ENCODE assay signal across 8 cellular contexts in the genomic region with DNA sequence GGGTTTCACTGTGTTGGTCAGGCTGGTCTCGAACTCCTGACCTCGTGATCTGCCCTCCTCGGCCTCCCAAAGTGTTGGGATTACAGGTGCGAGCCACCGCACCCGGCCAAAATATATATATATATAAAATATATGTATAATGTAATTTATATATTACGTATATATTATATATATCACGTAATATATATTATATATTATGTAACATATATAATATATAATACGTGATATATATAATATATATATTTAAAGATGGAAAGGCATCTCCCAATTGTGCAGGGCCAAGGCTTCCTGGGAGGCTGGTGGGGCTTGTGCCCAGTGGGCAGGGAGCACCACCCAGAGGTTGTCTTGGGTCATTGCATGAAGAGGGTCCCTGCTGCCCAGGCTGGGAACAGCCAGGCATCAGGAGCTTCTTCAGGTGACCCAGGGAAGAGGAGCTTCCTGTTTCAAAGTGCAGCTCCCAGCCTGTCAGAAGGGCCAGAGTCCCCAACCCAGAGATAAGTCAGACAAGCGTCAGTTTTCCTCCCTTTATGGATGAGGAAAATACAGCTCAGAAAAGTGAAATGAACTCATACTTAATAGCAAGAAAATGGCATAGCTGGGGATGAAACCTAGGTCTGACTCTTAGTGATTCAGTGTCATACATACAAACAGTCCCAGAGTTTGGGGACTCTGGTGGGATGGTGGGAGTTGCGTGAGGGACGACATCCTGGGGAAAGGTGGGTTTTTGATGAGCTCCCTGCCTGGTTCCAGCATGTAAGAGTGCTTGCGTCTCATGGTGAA. TPM values are rescaled to one million over a fixed set of nuclear protein-coding genes. Genes with fewer than 3 reads are reported as not detected.
DNase-seq lines count a peak whose midpoint lies in the region; ATAC-seq, FAIRE-seq and TF ChIP-seq lines count a peak whose summit lies in the region.

No MANE protein-coding gene starts in this region.

- POLR2A ChIA-PET in HCT116 (lab: Charles Lee) (interaction anchor here (0.6 to 0.7 kb wide), 2 partner anchors 324 to 792 kb away, joined by 3 to 5 read pairs; partner anchors contain the start of gene KCNN3), H1 (lab: Charles Lee; ENCODE audit: partially characterized antibody) (interaction anchor here (0.9 to 1.0 kb wide), 2 partner anchors 10 to 12 kb away, joined by 3 read pairs; no protein-coding TSS in a partner anchor)

- H3K4me1 ChIP-seq in HCT116 (ENCODE audit: control insufficient read depth in 1 of 2, insufficient read depth in 2 of 2, low read length in 2 of 2) (peaks cover 0 to 10% of the 10 kb centered on the region in 2 experiments; a peak in 2 of 4 replicates), H1 (replicated peaks in 1 of 4; ENCODE audit: control insufficient read depth in 3 of 4, insufficient read depth in 4 of 4, low read length in 3 of 4) (no peaks in the 10 kb centered on the region; a peak in 1 of 7 replicates)

- no peak overlapping the region for H3K4ac ChIP-seq in H1 (replicated peaks; ENCODE audit: insufficient read length, low read depth, low read length)

- DNase-seq in HCT116 (ENCODE audit: low read depth, low spot score) (peak; percentile 63), NCI-H82 (lab: John Stamatoyannopoulos, UW) (peak; percentile 84), H1 (ENCODE audit: low read depth in 1 of 2, low spot score in 2 of 2) (peak; percentile 66 to 73), middle frontal gyrus (ENCODE audit: extremely low spot score, low spot score) (peak; percentile 18), stromal cell of bone marrow (ENCODE audit: low read depth) (peak; percentile 21)
- peak; percentile 43 for DNase-seq in activated CD4-positive, alpha-beta T cell treated with anti-CD3 and anti-CD28 coated beads, Interleukin-2, amount 50 U/mL, for 1 hour

- H3K23me2 ChIP-seq in H1 (ENCODE audit: low read depth, low read length), result no peaks in the 10 kb centered on the region

- H3K27me3 ChIP-seq in HCT116 (ENCODE audit: insufficient read depth, low read length) (0 out of 2 replicates have a peak, but pooled peaks cover 4% of the 10 kb centered on the region), H1 (replicated peaks in 1 of 4; ENCODE audit: control insufficient read depth in 3 of 4, extremely low read depth in 1 of 4, insufficient read depth in 3 of 4, low read length in 3 of 4) (no peaks in the 10 kb centered on the region)

- H3K4me3 ChIP-seq in HCT116 (replicated peaks in 1 of 2; ENCODE audit: low read depth in 1 of 2, low read length in 2 of 2) (no peak overlapping the region), H1 (ENCODE audit: extremely low read depth in 1 of 4, insufficient read depth in 2 of 4, low read depth in 3 of 4, low read length in 4 of 4) (no peak overlapping the region)

- FAIRE-seq in H1 (lab: Jason Lieb, UNC), result peak; percentile 45

- TF ChIP-seq POLR2A in HCT116 (IDR thresholded peaks at IDR 0.05; ENCODE audit: borderline replicate concordance, extremely low read depth, insufficient read depth, insufficient read length) (no peak), H1 (IDR thresholded peaks at IDR 0.05; ENCODE audit: control extremely low read depth in 1 of 2, low read depth in 2 of 2, low read length in 2 of 2) (no peak)

- H3K9ac ChIP-seq in HCT116 (ENCODE audit: low read length), result no peak overlapping the region
- no peak overlapping the region for H3K9ac ChIP-seq in H1 (replicated peaks in 1 of 4; ENCODE audit: extremely low read depth in 1 of 4, low read depth in 3 of 4, low read length in 3 of 4)

- no peak overlapping the region for H2BK120ac ChIP-seq in H1 (replicated peaks; ENCODE audit: low read depth, low read length)

- no peak overlapping the region for H3K18ac ChIP-seq in H1 (ENCODE audit: extremely low read depth, low read length)

- no peak overlapping the region for H2BK20ac ChIP-seq in H1 (ENCODE audit: low read length)

- no peak overlapping the region for H2BK15ac ChIP-seq in H1 (ENCODE audit: low read length)

- H4K5ac ChIP-seq in H1 (ENCODE audit: insufficient read length, low read depth, low read length), result no peak overlapping the region

- peak; percentile 94 for TF ChIP-seq RAD21 in HCT116 (IDR thresholded peaks at IDR 0.05; ENCODE audit: low read depth)
- peak; percentile 95 to 97 for TF ChIP-seq RAD21 in H1 (IDR thresholded peaks at IDR 0.05 in 1 of 2, conservative IDR thresholded peaks at IDR 0.05 in 1 of 2; ENCODE audit: low read depth in 2 of 2, low read length in 2 of 2)

- H3K27ac ChIP-seq in C4-2B (no peak overlapping the region), HCT116 (ENCODE audit: low read depth, low read length) (no peak overlapping the region), H1 (ENCODE audit: low read depth, low read length) (no peak overlapping the region)

- H3K56ac ChIP-seq in H1 (replicated peaks; ENCODE audit: insufficient read length, low read depth, low read length), result no peak overlapping the region

- H4K20me1 ChIP-seq in HCT116 (ENCODE audit: insufficient read depth), result no peaks in the 10 kb centered on the region
- H4K20me1 ChIP-seq in H1 (replicated peaks in 1 of 2; ENCODE audit: control insufficient read depth in 1 of 2, insufficient read depth in 2 of 2, low read length in 2 of 2), result peaks cover 0 to 14% of the 10 kb centered on the region in 2 experiments

- RAD21 ChIA-PET in HCT116 (lab: Charles Lee; ENCODE audit: low non-redundant PET in 1 of 2, low total read pairs in 2 of 2, uncharacterized antibody in 2 of 2, unreplicated experiment in 2 of 2), result interaction anchor here (0.6 to 1.7 kb wide), 11 partner anchors 9 to 223 kb away, joined by 3 to 13 read pairs (median 4); no protein-coding TSS in a partner anchor

- H4K8ac ChIP-seq in H1 (ENCODE audit: extremely low read depth, insufficient read depth, low read length), result no peak overlapping the region

- 66% methylated on average over 13 of the region's 13 CpGs; no CpG with 5 or more reads in 1 of the 2 experiments for WGBS in H1 (ENCODE audit: extremely low coverage in 1 of 2, insufficient coverage in 1 of 2, insufficient read length in 1 of 2, insufficient replicate concordance in 2 of 2, low coverage in 1 of 2, low lambda C conversion rate in 2 of 2, missing lambda C conversion rate in 1 of 2), 2 experiments

- CTCF ChIA-PET in HCT116 (lab: Charles Lee), result interaction anchor here (0.6 to 2.8 kb wide), 26 partner anchors 9 to 538 kb away, joined by 3 to 62 read pairs (median 4); partner anchors contain the start of genes ATP8B2, IL6R, PBXIP1 and UBE2Q1
- CTCF ChIA-PET in H1 (lab: Charles Lee; ENCODE audit: partially characterized antibody), result interaction anchor here (0.6 to 5.7 kb wide), 72 partner anchors 8 to 1077 kb away, joined by 3 to 117 read pairs (median 4); partner anchors contain the start of genes CHRNB2, FLAD1 and PBXIP1

- intact Hi-C loops in HCT116 (cut with micrococcal nuclease), result loop anchor here (1.0 to 10.0 kb wide), 4 partner anchors 66 to 362 kb away; partner anchors contain the start of genes AQP10 and ATP8B2

- H2BK5ac ChIP-seq in H1 (ENCODE audit: low read depth, low read length), result no peak overlapping the region

- H3K79me2 ChIP-seq in HCT116 (ENCODE audit: insufficient read depth, low read length), result no peaks in the 10 kb centered on the region
- no peaks in the 10 kb centered on the region for H3K79me2 ChIP-seq in H1 (ENCODE audit: control insufficient read depth in 1 of 2, insufficient read depth in 2 of 2, low read length in 2 of 2)

- H3K36me3 ChIP-seq in HCT116 (ENCODE audit: control insufficient read depth in 1 of 2, insufficient read depth in 2 of 2, low read length in 2 of 2), result peaks cover 20 to 25% of the 10 kb centered on the region in 2 experiments; a peak in 3 of 4 replicates
- peaks cover 7 to 29% (median 15%) of the 10 kb centered on the region in 4 experiments for H3K36me3 ChIP-seq in H1 (ENCODE audit: control insufficient read depth in 2 of 4, insufficient read depth in 4 of 4, low read length in 3 of 4)

- H4K91ac ChIP-seq in H1 (replicated peaks; ENCODE audit: insufficient read length, low read length), result no peak overlapping the region

- H2BK12ac ChIP-seq in H1 (ENCODE audit: low read depth, low read length), result no peak overlapping the region

- no TSS peak for BruUV-seq in HCT116 (replicated peaks; lab: Mats Ljungman, UMichigan)

- TF ChIP-seq EP300 in H1 (IDR thresholded peaks at IDR 0.05; ENCODE audit: borderline replicate concordance in 1 of 2, low read depth in 2 of 2, low read length in 2 of 2), result no peak

- H3K4me2 ChIP-seq in HCT116 (ENCODE audit: low read length) (no peak overlapping the region), H1 (ENCODE audit: insufficient read depth in 1 of 2, low read depth in 2 of 2, low read length in 2 of 2) (no peak overlapping the region)

- ATAC-seq in HCT116 (peak; percentile 98), HG02571 (IDR thresholded peaks at IDR 0.05; ENCODE audit: unreplicated experiment) (no peak)

- TF ChIP-seq CTCF in C4-2B (conservative IDR thresholded peaks at IDR 0.05), result peak; percentile 82
- peak; percentile 67 to 92 (median 88) for TF ChIP-seq CTCF in HCT116 (IDR thresholded peaks at IDR 0.05 in 2 of 3, conservative IDR thresholded peaks at IDR 0.05 in 1 of 3; ENCODE audit: borderline replicate concordance in 1 of 3, insufficient read depth in 1 of 3, low read depth in 2 of 3, low read length in 2 of 3)
- TF ChIP-seq CTCF in H1 (IDR thresholded peaks at IDR 0.05; ENCODE audit: control extremely low read depth in 1 of 3, insufficient read depth in 1 of 3, low read depth in 1 of 3, low read length in 3 of 3), result peak; percentile 85 to 96 (median 90)

- H2AK5ac ChIP-seq in H1 (ENCODE audit: low read depth, low read length), result no peak overlapping the region

- H3K14ac ChIP-seq in H1 (ENCODE audit: insufficient read length), result no peak overlapping the region

- no peak overlapping the region for H3K23ac ChIP-seq in H1 (ENCODE audit: insufficient read length)

- no peak overlapping the region for H2AFZ ChIP-seq in HCT116 (ENCODE audit: low read depth, low read length, poor library complexity, severe bottlenecking)
- H2AFZ ChIP-seq in H1 (ENCODE audit: low read length), result no peak overlapping the region

- H3K9me3 ChIP-seq in HCT116 (ENCODE audit: control insufficient read depth in 1 of 2, insufficient read depth in 1 of 2, low read depth in 1 of 2, low read length in 2 of 2) (no peaks in the 10 kb centered on the region), H1 (ENCODE audit: insufficient read depth in 2 of 2, low read depth in 1 of 2, low read length in 1 of 2) (no peaks in the 10 kb centered on the region)

- H3K79me1 ChIP-seq in H1 (ENCODE audit: low read depth, low read length), result no peaks in the 10 kb centered on the region

- H3K9me2 ChIP-seq in HCT116 (ENCODE audit: insufficient read depth), result no peaks in the 10 kb centered on the region

RNA-seq across cellular contexts. Expression of gene UBE2Q1, which starts 12.0 kb away (rescaled TPM):
- total RNA-seq in HCT116 (2021; ENCODE audit: unreplicated experiment), result 70.9 TPM
- 39.1 and 62.2 TPM in 2 replicates for polyA plus RNA-seq in HCT116 (2012)
- total RNA-seq in H1 (2021; fragmentation: NEBNext Ultra II Directional; extraction: Animal tissue kit (Norgen Biotek cat#: 25700)), result 71.7 and 95.8 TPM in 2 replicates
- 10.2 and 13.2 TPM in 2 replicates for polyA plus RNA-seq in H1 (2011; rRNA removed)
- polyA plus RNA-seq in H1 (2011; cell fraction: cytosol; rRNA removed), result 14.9 TPM
- 15.0 TPM for polyA plus RNA-seq in H1 (2011; cell fraction: nucleus; rRNA removed)
- polyA plus RNA-seq in H1 (2012, experiment 1 of 2), result 40.2 to 97.4 TPM (median 59.8 TPM) in 4 replicates
- 21.1 TPM for polyA plus RNA-seq in H1 (2012, experiment 2 of 2)
- polyA plus RNA-seq in H1 (2013, experiment 1 of 2), result 39.5 TPM
- 41.9 TPM for polyA plus RNA-seq in H1 (2013, experiment 2 of 2)
- 8.2 and 11.3 TPM in 2 replicates for polyA minus RNA-seq in H1 (2011; rRNA and poly(A)+ RNA removed)
- polyA minus RNA-seq in H1 (2011; cell fraction: cytosol; rRNA and poly(A)+ RNA removed), result 11.2 TPM
- 17.2 TPM for polyA minus RNA-seq in H1 (2011; cell fraction: nucleus; rRNA and poly(A)+ RNA removed)

RNA-seq across cellular contexts. Expression of gene CHRNB2, which starts 21.1 kb away (rescaled TPM):
- total RNA-seq in HCT116 (2021; ENCODE audit: unreplicated experiment), result not detected
- polyA plus RNA-seq in HCT116 (2012), result 0.01 and 0.07 TPM in 2 replicates
- total RNA-seq in H1 (2021; fragmentation: NEBNext Ultra II Directional; extraction: Animal tissue kit (Norgen Biotek cat#: 25700)), result 3.6 and 4.1 TPM in 2 replicates
- 3.1 and 3.4 TPM in 2 replicates for polyA plus RNA-seq in H1 (2011; rRNA removed)
- polyA plus RNA-seq in H1 (2011; cell fraction: cytosol; rRNA removed), result 1.7 TPM
- polyA plus RNA-seq in H1 (2011; cell fraction: nucleus; rRNA removed), result 2.6 TPM
- 2.5 to 3.3 TPM (median 2.9 TPM) in 4 replicates for polyA plus RNA-seq in H1 (2012, experiment 1 of 2)
- polyA plus RNA-seq in H1 (2012, experiment 2 of 2), result 2.7 TPM
- polyA plus RNA-seq in H1 (2013, experiment 1 of 2), result 3.0 TPM
- polyA plus RNA-seq in H1 (2013, experiment 2 of 2), result 3.7 TPM
- polyA minus RNA-seq in H1 (2011; rRNA and poly(A)+ RNA removed), result 7.1 and 7.6 TPM in 2 replicates
- 1.2 TPM for polyA minus RNA-seq in H1 (2011; cell fraction: cytosol; rRNA and poly(A)+ RNA removed)
- 3.0 TPM for polyA minus RNA-seq in H1 (2011; cell fraction: nucleus; rRNA and poly(A)+ RNA removed)

RNA-seq across cellular contexts. Expression of gene SHE, which starts 44.2 kb away (rescaled TPM):
- total RNA-seq in HCT116 (2021; ENCODE audit: unreplicated experiment), result not detected
- not detected in 2 replicates for polyA plus RNA-seq in HCT116 (2012)
- 0.29 and 0.45 TPM in 2 replicates for total RNA-seq in H1 (2021; fragmentation: NEBNext Ultra II Directional; extraction: Animal tissue kit (Norgen Biotek cat#: 25700))
- polyA plus RNA-seq in H1 (2011; rRNA removed), result 0.28 and 0.44 TPM in 2 replicates
- polyA plus RNA-seq in H1 (2011; cell fraction: cytosol; rRNA removed), result 0.35 TPM
- polyA plus RNA-seq in H1 (2011; cell fraction: nucleus; rRNA removed), result 0.34 TPM
- polyA plus RNA-seq in H1 (2012, experiment 1 of 2), result 0.27 to 0.52 TPM (median 0.35 TPM) in 4 replicates
- 0.22 TPM for polyA plus RNA-seq in H1 (2012, experiment 2 of 2)
- polyA plus RNA-seq in H1 (2013, experiment 1 of 2), result 0.39 TPM
- 0.40 TPM for polyA plus RNA-seq in H1 (2013, experiment 2 of 2)
- 0.35 and 0.37 TPM in 2 replicates for polyA minus RNA-seq in H1 (2011; rRNA and poly(A)+ RNA removed)
- 0.15 TPM for polyA minus RNA-seq in H1 (2011; cell fraction: cytosol; rRNA and poly(A)+ RNA removed)
- 0.40 TPM for polyA minus RNA-seq in H1 (2011; cell fraction: nucleus; rRNA and poly(A)+ RNA removed)

RNA-seq across cellular contexts. Expression of gene TDRD10, which starts 44.4 kb away (rescaled TPM):
- total RNA-seq in HCT116 (2021; ENCODE audit: unreplicated experiment), result not detected
- polyA plus RNA-seq in HCT116 (2012), result not detected in 2 replicates
- total RNA-seq in H1 (2021; fragmentation: NEBNext Ultra II Directional; extraction: Animal tissue kit (Norgen Biotek cat#: 25700)), result 0.15 TPM in 1 of 2 replicates, not detected in the other
- 0.27 and 0.30 TPM in 2 replicates for polyA plus RNA-seq in H1 (2011; rRNA removed)
- polyA plus RNA-seq in H1 (2011; cell fraction: cytosol; rRNA removed), result 0.25 TPM
- 0.67 TPM for polyA plus RNA-seq in H1 (2011; cell fraction: nucleus; rRNA removed)
- polyA plus RNA-seq in H1 (2012, experiment 1 of 2), result 0.13 to 0.41 TPM (median 0.41 TPM) in 3 of 4 replicates, not detected in the other
- polyA plus RNA-seq in H1 (2012, experiment 2 of 2), result 0.08 TPM
- polyA plus RNA-seq in H1 (2013, experiment 1 of 2), result 0.08 TPM
- 0.26 TPM for polyA plus RNA-seq in H1 (2013, experiment 2 of 2)
- polyA minus RNA-seq in H1 (2011; rRNA and poly(A)+ RNA removed), result 0.17 TPM in 1 of 2 replicates, not detected in the other
- not detected for polyA minus RNA-seq in H1 (2011; cell fraction: cytosol; rRNA and poly(A)+ RNA removed)
- polyA minus RNA-seq in H1 (2011; cell fraction: nucleus; rRNA and poly(A)+ RNA removed), result not detected

Comparison
In these comparisons a context has a peak if more than half of its experiments do, and no peak if none do; other contexts are left out.
1. DNase-seq: peak in every context shown above with its lines; median percentile 84 in NCI-H82; 70 in H1; 63 in HCT116; 43 in activated CD4-positive, alpha-beta T cell treated with anti-CD3 and anti-CD28 coated beads, Interleukin-2, amount 50 U/mL, for 1 hour; 21 in stromal cell of bone marrow; 18 in middle frontal gyrus.